Comparison of ENCODE assay signal across 16 cellular contexts in genomic region chr18:78777992-78778391, GRCh38.
A peak's percentile ranks its signal among the peaks of the same experiment; 100 is the strongest.
DNase-seq lines count a peak whose midpoint lies in the region; ATAC-seq and TF ChIP-seq lines count a peak whose summit lies in the region.
"Had no signal": no experiment of that assay in that cellular context is flagged by ENCODE, and none has a peak within 500 bp of the region (broad histone marks: within the 10 kb centered on the region; RNA-seq: fewer than 3 reads in every experiment).

No MANE protein-coding gene starts in this region.

- no peaks in the 10 kb centered on the region for H3K36me3 Mint-ChIP-seq in T-helper 2 cell treated with Interferon-gamma antibody and Interleukin-4, amounts not matched to agents 5 μg/mL and 100 μg/mL, for 36 hours (ENCODE audit: low read depth)

- H3K18ac ChIP-seq in neuronal stem cell (ENCODE audit: low read length) = no peak overlapping the region

- H4K91ac ChIP-seq in neuronal stem cell (ENCODE audit: low read depth, low read length, poor library complexity) = no peak overlapping the region

- H3K9me3 Mint-ChIP-seq in T-helper 2 cell treated with Interferon-gamma antibody and Interleukin-4, amounts not matched to agents 5 μg/mL and 100 μg/mL, for 36 hours = no peaks in the 10 kb centered on the region
- H3K9me3 Mint-ChIP-seq: CD4-positive, alpha-beta T cell had no signal

- TF ChIP-seq CTCF in VCaP (conservative IDR thresholded peaks at IDR 0.05) (no peak), spleen (IDR thresholded peaks at IDR 0.05 in 8 of 11, conservative IDR thresholded peaks at IDR 0.05 in 3 of 11) (no peak)

- H3K79me1 ChIP-seq in neuronal stem cell (ENCODE audit: low read depth, low read length) = peaks cover 2% of the 10 kb centered on the region

- H3K4me2 ChIP-seq in neuronal stem cell (ENCODE audit: insufficient read depth, low read length, poor library complexity, severe bottlenecking) = no peak overlapping the region
- H3K4me2 ChIP-seq: GM23338 had no signal

- H3K4me3 ChIP-seq in neuronal stem cell (ENCODE audit: low read length in 2 of 2) = no peak overlapping the region
- no peak overlapping the region for H3K4me3 ChIP-seq in spleen
- H3K4me3 ChIP-seq: GM23338 had no signal

- H3K27ac Mint-ChIP-seq in T-helper 2 cell treated with Interferon-gamma antibody and Interleukin-4, amounts not matched to agents 5 μg/mL and 100 μg/mL, for 36 hours = no peak overlapping the region
- H3K27ac Mint-ChIP-seq: B cell; CD4-positive, alpha-beta T cell; GM23338; HFFc6 had no signal

- H4K8ac ChIP-seq in neuronal stem cell (ENCODE audit: low read depth, low read length) = peak overlapping the region; percentile 17

- peak overlapping the region; percentile 53 for H2BK5ac ChIP-seq in neuronal stem cell (ENCODE audit: low read length)

- H3K4me1 ChIP-seq in neuronal stem cell (ENCODE audit: control insufficient read depth in 2 of 2, insufficient read depth in 1 of 2, low read depth in 1 of 2, low read length in 2 of 2) = no peaks in the 10 kb centered on the region
- no peaks in the 10 kb centered on the region for H3K4me1 ChIP-seq in spleen

- H3K9ac ChIP-seq in neuronal stem cell (ENCODE audit: low read depth, low read length, poor library complexity) = no peak overlapping the region

- H3K27ac ChIP-seq in VCaP (peak overlapping the region; percentile 61; the same call in 1 of the 2 replicates), neuronal stem cell (replicated peaks; ENCODE audit: low read length) (no peak overlapping the region), spleen (no peak overlapping the region)

- H3K9me3 ChIP-seq in neuronal stem cell (replicated peaks in 1 of 2; ENCODE audit: control insufficient read depth in 2 of 2, insufficient read depth in 1 of 2, low read depth in 1 of 2, low read length in 2 of 2) (peaks cover 0 to 2% of the 10 kb centered on the region in 2 donors), spleen (no peaks in the 10 kb centered on the region)

- H3K36me3 ChIP-seq in neuronal stem cell (replicated peaks in 1 of 2; ENCODE audit: control insufficient read depth in 2 of 2, insufficient read depth in 2 of 2, low read length in 2 of 2) (no peaks in the 10 kb centered on the region), spleen (no peaks in the 10 kb centered on the region)

- no peak overlapping the region for H2BK12ac ChIP-seq in neuronal stem cell (ENCODE audit: low read length)

- H2BK120ac ChIP-seq in neuronal stem cell (ENCODE audit: low read depth, low read length) = no peak overlapping the region

- H2BK15ac ChIP-seq in neuronal stem cell (ENCODE audit: low read length) = no peak overlapping the region

- TF ChIP-seq POLR2A in spleen (IDR thresholded peaks at IDR 0.05) = no peak

- DNase-seq in neuronal stem cell (ENCODE audit: low spot score) (no peak), spleen (peak; percentile 69), DMS53 treated with DMSO at 0.1 percent for 48 hours (lab: John Stamatoyannopoulos, UW; ENCODE audit: unreplicated experiment) (no peak), SHP77 treated with DMSO at 0.1 percent for 48 hours (lab: John Stamatoyannopoulos, UW) (no peak)
- no peak for DNase-seq in T-helper 2 cell treated with Interferon-gamma antibody and Interleukin-4, amounts not matched to agents 5 μg/mL and 100 μg/mL, for 36 hours (ENCODE audit: low spot score)
- DNase-seq: C1 segment of cervical spinal cord; Calu3; CD4-positive, alpha-beta T cell; DMS 273 treated with DMSO at 0.1 percent for 48 hours; DMS79; HCEC 1CT; HFFc6 had no signal

- intact Hi-C loops in spleen (cut with DNase I; ENCODE audit: low total_unique reads) = no loop called here

- H3K27me3 ChIP-seq in neuronal stem cell (ENCODE audit: control insufficient read depth in 3 of 3, insufficient read depth in 3 of 3, low read depth in 1 of 3, low read length in 3 of 3) (no peaks in the 10 kb centered on the region), spleen (replicated peaks in 1 of 7) (peaks cover 0 to 1% (median 0%) of the 10 kb centered on the region in 7 donors)

- no peak overlapping the region for H3K23ac ChIP-seq in neuronal stem cell (ENCODE audit: low read depth, low read length, poor library complexity)

- H3K4ac ChIP-seq in neuronal stem cell (ENCODE audit: low read length) = no peak overlapping the region

- no peak overlapping the region for H3K14ac ChIP-seq in neuronal stem cell (ENCODE audit: low read length)

- no peaks in the 10 kb centered on the region for H3K27me3 Mint-ChIP-seq in T-helper 2 cell treated with Interferon-gamma antibody and Interleukin-4, amounts not matched to agents 5 μg/mL and 100 μg/mL, for 36 hours (ENCODE audit: low read depth)
- H3K27me3 Mint-ChIP-seq: B cell; CD4-positive, alpha-beta T cell had no signal

- WGBS in neuronal stem cell (ENCODE audit: extremely low coverage in 2 of 2, insufficient read length in 2 of 2, insufficient replicate concordance in 1 of 2), 2 donors = no CpG with 5 or more reads among the region's 17 CpGs
- WGBS in spleen, 5 donors = 84 to 92% (median 88%) methylated on average over 15 to 17 of the region's 17 CpGs

- no peak overlapping the region for H2AK5ac ChIP-seq in neuronal stem cell (ENCODE audit: low read depth, low read length)

- no peak overlapping the region for H3K4me3 Mint-ChIP-seq in T-helper 2 cell treated with Interferon-gamma antibody and Interleukin-4, amounts not matched to agents 5 μg/mL and 100 μg/mL, for 36 hours
- H3K4me3 Mint-ChIP-seq: B cell; CD4-positive, alpha-beta T cell; GM23338; HFFc6 had no signal

- no peak overlapping the region for H2AFZ ChIP-seq in neuronal stem cell (ENCODE audit: low read length)
- H2AFZ ChIP-seq: GM23338 had no signal

- no peak for ATAC-seq in GM21447 (IDR thresholded peaks at IDR 0.05; ENCODE audit: unreplicated experiment)
- ATAC-seq: GM23338 had no signal

- H3K4me1 Mint-ChIP-seq in T-helper 2 cell treated with Interferon-gamma antibody and Interleukin-4, amounts not matched to agents 5 μg/mL and 100 μg/mL, for 36 hours (ENCODE audit: low read depth) = no peaks in the 10 kb centered on the region
- H3K4me1 Mint-ChIP-seq: B cell, GM23338 had no signal
